24 cellular contexts compared by ENCODE assay signal in the genomic region with DNA sequence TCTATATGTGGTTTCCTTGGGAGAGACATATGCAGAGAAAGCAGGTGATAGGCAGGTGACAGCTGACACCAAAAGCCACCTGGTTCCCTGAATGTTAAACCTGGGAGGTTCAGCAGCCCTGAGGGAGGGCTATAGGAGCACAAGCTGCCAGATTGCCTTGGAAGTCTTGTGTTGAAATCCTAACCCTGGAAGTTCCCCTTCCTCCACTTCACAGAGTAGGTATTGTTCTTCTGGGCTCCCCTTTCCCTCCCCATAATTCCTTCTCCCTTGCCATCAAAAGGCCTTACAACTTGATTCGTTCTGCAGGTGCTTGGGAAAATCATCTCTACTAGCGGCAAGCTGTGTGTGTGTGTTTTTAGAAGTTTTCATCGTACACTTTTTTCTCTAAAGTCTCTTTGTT. TPM values are rescaled to one million over a fixed set of nuclear protein-coding genes. Genes with fewer than 3 reads are reported as not detected.
"Had no signal": no experiment of that assay in that cellular context is flagged by ENCODE, and none has a peak within 500 bp of the region (broad histone marks: within the 10 kb centered on the region; RNA-seq: fewer than 3 reads in every experiment).

No MANE protein-coding gene starts in this region.

- H3K27ac ChIP-seq: hepatocyte, neutrophil, ovary, psoas muscle, skin epidermis, stomach, uterus had no signal

- H3K27me3 ChIP-seq: hepatocyte, ovary, uterus had no signal

- H3K27ac Mint-ChIP-seq: activated CD8-positive, alpha-beta T cell treated with anti-CD3 and anti-CD28 coated beads, Interleukin-2, amount 10 ng/mL, durations not matched to agents 7 days and 5 days; activated naive CD4-positive, alpha-beta T cell treated with anti-CD3 and anti-CD28 coated beads, Interleukin-2, amount 50 U/mL, for 72 hours; effector memory CD8-positive, alpha-beta T cell; immature natural killer cell; naive thymus-derived CD8-positive, alpha-beta T cell; stimulated activated memory B cell treated with anti-CD40 and anti-IgM and Interleukin-4, amounts not matched to agents 10 μg/mL and 1 μg/mL and 100 μg/mL, for 72 hours had no signal

- DNase-seq: activated CD4-positive, alpha-beta T cell treated with anti-CD3 and anti-CD28 coated beads for 1 hour; activated CD4-positive, alpha-beta T cell treated with anti-CD3 and anti-CD28 coated beads, Interleukin-2, amount 50 U/mL, for 1 hour; activated CD8-positive, alpha-beta T cell treated with anti-CD3 and anti-CD28 coated beads, Interleukin-2, amount 10 ng/mL, durations not matched to agents 7 days and 5 days; activated gamma-delta T cell treated with Interleukin-2 at 50 U/mL for 16 hours; activated T-cell treated with anti-CD3 and anti-CD28 coated beads, Interleukin-2, amount 50 U/mL, for 1 hour; aorta; caudate nucleus; effector memory CD8-positive, alpha-beta T cell; glutamatergic neuron; immature natural killer cell; naive thymus-derived CD8-positive, alpha-beta T cell; ovary; psoas muscle; right cardiac atrium; stimulated activated CD4-positive, alpha-beta T cell treated with anti-CD3 and anti-CD28 coated beads, Interleukin-1b, Interleukin-23, amount 100 ng/mL, for 48 hours; stomach; trophoblast cell; uterus had no signal

- H3K9me3 Mint-ChIP-seq: activated naive CD4-positive, alpha-beta T cell treated with anti-CD3 and anti-CD28 coated beads, Interleukin-2, amount 50 U/mL, for 72 hours; effector memory CD8-positive, alpha-beta T cell; immature natural killer cell; stimulated activated memory B cell treated with anti-CD40 and anti-IgM and Interleukin-4, amounts not matched to agents 10 μg/mL and 1 μg/mL and 100 μg/mL, for 72 hours had no signal

- H3K36me3 ChIP-seq: neutrophil, ovary, stomach, uterus had no signal

- H3K36me3 Mint-ChIP-seq: immature natural killer cell; naive thymus-derived CD8-positive, alpha-beta T cell; stimulated activated memory B cell treated with anti-CD40 and anti-IgM and Interleukin-4, amounts not matched to agents 10 μg/mL and 1 μg/mL and 100 μg/mL, for 72 hours had no signal

- H3K4me3 Mint-ChIP-seq: activated CD8-positive, alpha-beta T cell treated with anti-CD3 and anti-CD28 coated beads, Interleukin-2, amount 10 ng/mL, durations not matched to agents 7 days and 5 days; effector memory CD8-positive, alpha-beta T cell; immature natural killer cell; naive thymus-derived CD8-positive, alpha-beta T cell; stimulated activated memory B cell treated with anti-CD40 and anti-IgM and Interleukin-4, amounts not matched to agents 10 μg/mL and 1 μg/mL and 100 μg/mL, for 72 hours had no signal

- H3K4me3 ChIP-seq: hepatocyte, lung, ovary, psoas muscle, skin epidermis, stomach, uterus had no signal

- H3K9me3 ChIP-seq: neutrophil, ovary, psoas muscle, stomach, uterus had no signal

RNA-seq across cellular contexts. Expression of a gene that starts 5.4 kb away (rescaled TPM):
- total RNA-seq: naive thymus-derived CD8-positive, alpha-beta T cell had no signal
